ENCODE assay signal across 2 cellular contexts in genomic region chr22:25358421-25359170, GRCh38.
TF ChIP-seq lines count a peak whose summit lies in the region.

No MANE protein-coding gene starts in this region.

TF ChIP-seq in HepG2, 621 proteins besides CTCF, POLR2A, EP300 and RAD21 (continued from another document):
- TF ChIP-seq, protein P1, sequence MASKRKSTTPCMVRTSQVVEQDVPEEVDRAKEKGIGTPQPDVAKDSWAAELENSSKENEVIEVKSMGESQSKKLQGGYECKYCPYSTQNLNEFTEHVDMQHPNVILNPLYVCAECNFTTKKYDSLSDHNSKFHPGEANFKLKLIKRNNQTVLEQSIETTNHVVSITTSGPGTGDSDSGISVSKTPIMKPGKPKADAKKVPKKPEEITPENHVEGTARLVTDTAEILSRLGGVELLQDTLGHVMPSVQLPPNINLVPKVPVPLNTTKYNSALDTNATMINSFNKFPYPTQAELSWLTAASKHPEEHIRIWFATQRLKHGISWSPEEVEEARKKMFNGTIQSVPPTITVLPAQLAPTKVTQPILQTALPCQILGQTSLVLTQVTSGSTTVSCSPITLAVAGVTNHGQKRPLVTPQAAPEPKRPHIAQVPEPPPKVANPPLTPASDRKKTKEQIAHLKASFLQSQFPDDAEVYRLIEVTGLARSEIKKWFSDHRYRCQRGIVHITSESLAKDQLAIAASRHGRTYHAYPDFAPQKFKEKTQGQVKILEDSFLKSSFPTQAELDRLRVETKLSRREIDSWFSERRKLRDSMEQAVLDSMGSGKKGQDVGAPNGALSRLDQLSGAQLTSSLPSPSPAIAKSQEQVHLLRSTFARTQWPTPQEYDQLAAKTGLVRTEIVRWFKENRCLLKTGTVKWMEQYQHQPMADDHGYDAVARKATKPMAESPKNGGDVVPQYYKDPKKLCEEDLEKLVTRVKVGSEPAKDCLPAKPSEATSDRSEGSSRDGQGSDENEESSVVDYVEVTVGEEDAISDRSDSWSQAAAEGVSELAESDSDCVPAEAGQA (IDR thresholded peaks at IDR 0.05; ENCODE audit: low read depth), result no peak
- TF ChIP-seq, protein P1 (CRISPR knock-in tag; IDR thresholded peaks at IDR 0.05; ENCODE audit: borderline replicate concordance), result no peak
- TF ChIP-seq ZNF317 (CRISPR knock-in tag; IDR thresholded peaks at IDR 0.05), result no peak
- peak; percentile 19 for TF ChIP-seq AGO2 (optimal IDR thresholded peaks at IDR 0.05; ENCODE audit: low read depth, low read length)
- no peak for TF ChIP-seq PRDM15 (CRISPR knock-in tag; IDR thresholded peaks at IDR 0.05)
- TF ChIP-seq, protein P2, sequence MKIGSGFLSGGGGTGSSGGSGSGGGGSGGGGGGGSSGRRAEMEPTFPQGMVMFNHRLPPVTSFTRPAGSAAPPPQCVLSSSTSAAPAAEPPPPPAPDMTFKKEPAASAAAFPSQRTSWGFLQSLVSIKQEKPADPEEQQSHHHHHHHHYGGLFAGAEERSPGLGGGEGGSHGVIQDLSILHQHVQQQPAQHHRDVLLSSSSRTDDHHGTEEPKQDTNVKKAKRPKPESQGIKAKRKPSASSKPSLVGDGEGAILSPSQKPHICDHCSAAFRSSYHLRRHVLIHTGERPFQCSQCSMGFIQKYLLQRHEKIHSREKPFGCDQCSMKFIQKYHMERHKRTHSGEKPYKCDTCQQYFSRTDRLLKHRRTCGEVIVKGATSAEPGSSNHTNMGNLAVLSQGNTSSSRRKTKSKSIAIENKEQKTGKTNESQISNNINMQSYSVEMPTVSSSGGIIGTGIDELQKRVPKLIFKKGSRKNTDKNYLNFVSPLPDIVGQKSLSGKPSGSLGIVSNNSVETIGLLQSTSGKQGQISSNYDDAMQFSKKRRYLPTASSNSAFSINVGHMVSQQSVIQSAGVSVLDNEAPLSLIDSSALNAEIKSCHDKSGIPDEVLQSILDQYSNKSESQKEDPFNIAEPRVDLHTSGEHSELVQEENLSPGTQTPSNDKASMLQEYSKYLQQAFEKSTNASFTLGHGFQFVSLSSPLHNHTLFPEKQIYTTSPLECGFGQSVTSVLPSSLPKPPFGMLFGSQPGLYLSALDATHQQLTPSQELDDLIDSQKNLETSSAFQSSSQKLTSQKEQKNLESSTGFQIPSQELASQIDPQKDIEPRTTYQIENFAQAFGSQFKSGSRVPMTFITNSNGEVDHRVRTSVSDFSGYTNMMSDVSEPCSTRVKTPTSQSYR (CRISPR knock-in tag; IDR thresholded peaks at IDR 0.05; ENCODE audit: borderline replicate concordance), result no peak
- no peak for TF ChIP-seq ZNF556 (CRISPR knock-in tag; IDR thresholded peaks at IDR 0.05; ENCODE audit: borderline replicate concordance)
- TF ChIP-seq ZNF543 (CRISPR knock-in tag; IDR thresholded peaks at IDR 0.05), result no peak
- no peak for TF ChIP-seq NR1H2 (CRISPR knock-in tag; IDR thresholded peaks at IDR 0.05; ENCODE audit: borderline replicate concordance, low read depth)
- TF ChIP-seq KDM5B (CRISPR knock-in tag; IDR thresholded peaks at IDR 0.05; ENCODE audit: borderline replicate concordance), result no peak
- peak; percentile 65; the same call in 1 of the 2 replicates for TF ChIP-seq ZNF768 (CRISPR knock-in tag; IDR thresholded peaks at IDR 0.05)
- TF ChIP-seq DMAP1 (CRISPR knock-in tag; IDR thresholded peaks at IDR 0.05), result no peak
- no peak for TF ChIP-seq PHF8 (CRISPR knock-in tag; IDR thresholded peaks at IDR 0.05)

TF ChIP-seq in SK-N-SH, 30 proteins besides CTCF, POLR2A, EP300 and RAD21 (continued from another document):
- TF ChIP-seq TAF1 (IDR thresholded peaks at IDR 0.05; ENCODE audit: borderline replicate concordance, low read depth, low read length) (no peak), ELF1 (IDR thresholded peaks at IDR 0.05) (no peak), JUND (IDR thresholded peaks at IDR 0.05) (no peak), GABPA (IDR thresholded peaks at IDR 0.05; ENCODE audit: low read depth) (no peak), IRF3 (IDR thresholded peaks at IDR 0.05; ENCODE audit: low read depth, low read length) (no peak)
